Comparison of ENCODE assay signal across 8 cellular contexts in the genomic region with DNA sequence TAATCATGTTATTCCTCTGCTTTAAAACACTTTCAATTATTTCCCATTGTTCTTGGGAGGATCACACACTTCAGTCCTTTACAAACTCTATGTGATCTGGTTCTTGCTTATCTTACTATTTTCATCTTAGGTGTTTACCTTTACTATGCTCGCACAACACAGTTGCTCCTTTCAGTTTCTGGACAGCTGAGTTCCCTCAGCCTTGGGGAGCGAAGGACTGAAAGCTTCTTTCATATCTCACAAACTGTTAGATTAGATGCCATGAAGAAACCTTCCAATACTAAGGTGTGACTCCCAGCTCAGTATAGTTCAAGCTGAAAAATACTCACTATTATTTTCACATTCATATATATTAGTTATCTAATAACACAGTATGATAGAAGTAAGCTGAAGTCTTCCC.
A peak's percentile ranks its signal among the peaks of the same experiment; 100 is the strongest.
DNase-seq lines count a peak whose midpoint lies in the region; ATAC-seq and TF ChIP-seq lines count a peak whose summit lies in the region.

No MANE protein-coding gene starts in this region.

- peaks cover 4% of the 10 kb centered on the region for H3K9me3 Mint-ChIP-seq in activated T-cell treated with anti-CD3 and anti-CD28 coated beads, Interleukin-2, amount 50 U/mL, for 4 hours
- no peaks in the 10 kb centered on the region for H3K9me3 Mint-ChIP-seq in T-helper 2 cell treated with Interferon-gamma antibody and Interleukin-4, amounts not matched to agents 5 μg/mL and 100 μg/mL, for 36 hours

- DNase-seq in activated T-cell treated with anti-CD3 and anti-CD28 coated beads, Interleukin-2, amount 50 U/mL, for 4 hours, result no peak
- DNase-seq in activated T-cell treated with anti-CD3 and anti-CD28 coated beads for 4 hours (no peak), substantia nigra (lab: John Stamatoyannopoulos, UW) (no peak), PC-3 (no peak), cerebellar nuclear complex (lab: John Stamatoyannopoulos, UW) (no peak)
- no peak for DNase-seq in T-helper 2 cell treated with Interferon-gamma antibody and Interleukin-4, amounts not matched to agents 5 μg/mL and 100 μg/mL, for 36 hours (ENCODE audit: low spot score)
- DNase-seq in NK-92 treated with Interleukin-12 subunit alpha and Interleukin-12 subunit beta, amount 100 ng/mL, for 24 hours (lab: John Stamatoyannopoulos, UW), result no peak

- H3K27ac ChIP-seq in substantia nigra (ENCODE audit: low read depth, low read length, poor library complexity, severe bottlenecking) (peak overlapping the region; percentile 31), PC-3 (ENCODE audit: low read length) (no peak overlapping the region)

- H3K9ac ChIP-seq in PC-3 (ENCODE audit: low read length), result no peak overlapping the region

- no peak overlapping the region for H3K4me2 ChIP-seq in PC-3 (ENCODE audit: low read length)

- TF ChIP-seq CTCF in PC-3 (conservative IDR thresholded peaks at IDR 0.05; ENCODE audit: low read depth, low read length), result no peak

- intact Hi-C loops in PC-3 (cut with micrococcal nuclease), result loop anchor here (10.0 kb wide), 1 partner anchor 217 kb away; the partner anchor contains the start of gene HINT1

- POLR2A ChIA-PET in PC-3 (lab: Charles Lee; ENCODE audit: unreplicated experiment), result interaction anchor here (0.6 kb wide), 1 partner anchor 226 kb away, joined by 3 read pairs; no protein-coding TSS in a partner anchor

- H3K4me3 ChIP-seq in PC-3 (ENCODE audit: low read length), result no peak overlapping the region

- BruUV-seq in PC-3 (replicated peaks; lab: Mats Ljungman, UMichigan), result no TSS peak

- no peak overlapping the region for H2AFZ ChIP-seq in PC-3 (ENCODE audit: low read length)

- H3K36me3 ChIP-seq in PC-3 (ENCODE audit: low read depth, low read length), result peaks cover 3% of the 10 kb centered on the region; the same call in 1 of the 2 replicates

- peaks cover 22% of the 10 kb centered on the region for H3K4me1 ChIP-seq in PC-3 (ENCODE audit: insufficient read depth, low read length)

- peak; percentile 12 for ATAC-seq in activated T-cell treated with anti-CD3 and anti-CD28 coated beads, Interleukin-2, amount 50 U/mL, for 4 hours
- ATAC-seq in HG02970 (IDR thresholded peaks at IDR 0.05; ENCODE audit: low FRiP score, unreplicated experiment) (peak; percentile 35), PC-3 (no peak)

- H3K27me3 Mint-ChIP-seq in activated T-cell treated with anti-CD3 and anti-CD28 coated beads, Interleukin-2, amount 50 U/mL, for 4 hours (ENCODE audit: low read depth), result no peaks in the 10 kb centered on the region
- H3K27me3 Mint-ChIP-seq in T-helper 2 cell treated with Interferon-gamma antibody and Interleukin-4, amounts not matched to agents 5 μg/mL and 100 μg/mL, for 36 hours (ENCODE audit: low read depth), result no peaks in the 10 kb centered on the region

- peak overlapping the region; percentile 94 for H3K27ac Mint-ChIP-seq in T-helper 2 cell treated with Interferon-gamma antibody and Interleukin-4, amounts not matched to agents 5 μg/mL and 100 μg/mL, for 36 hours

- H3K79me2 ChIP-seq in PC-3 (ENCODE audit: low read length), result no peaks in the 10 kb centered on the region

- H3K4me3 Mint-ChIP-seq in activated T-cell treated with anti-CD3 and anti-CD28 coated beads, Interleukin-2, amount 50 U/mL, for 4 hours, result peak overlapping the region; percentile 62
- peak overlapping the region; percentile 81 for H3K4me3 Mint-ChIP-seq in T-helper 2 cell treated with Interferon-gamma antibody and Interleukin-4, amounts not matched to agents 5 μg/mL and 100 μg/mL, for 36 hours

- CTCF ChIA-PET in PC-3 (lab: Charles Lee), result interaction anchor here (0.5 kb wide), 2 partner anchors 76 to 118 kb away, joined by 3 read pairs; partner anchors contain the start of gene CDC42SE2

- H3F3A ChIP-seq in PC-3 (ENCODE audit: low read length, unreplicated experiment), result no peaks in the 10 kb centered on the region

- no peaks in the 10 kb centered on the region for H3K9me3 ChIP-seq in PC-3 (ENCODE audit: low read length)

- no peaks in the 10 kb centered on the region for H4K20me1 ChIP-seq in PC-3 (ENCODE audit: low read length)

- H3K4me1 Mint-ChIP-seq in activated T-cell treated with anti-CD3 and anti-CD28 coated beads, Interleukin-2, amount 50 U/mL, for 4 hours (ENCODE audit: low read depth), result peaks cover 93% of the 10 kb centered on the region
- peaks cover 76% of the 10 kb centered on the region for H3K4me1 Mint-ChIP-seq in T-helper 2 cell treated with Interferon-gamma antibody and Interleukin-4, amounts not matched to agents 5 μg/mL and 100 μg/mL, for 36 hours (ENCODE audit: low read depth)

- H3K9me2 ChIP-seq in PC-3 (replicated peaks; ENCODE audit: low read length), result no peaks in the 10 kb centered on the region

- H3K27me3 ChIP-seq in PC-3 (ENCODE audit: low read length), result no peaks in the 10 kb centered on the region

- peaks cover 31% of the 10 kb centered on the region for H3K36me3 Mint-ChIP-seq in activated T-cell treated with anti-CD3 and anti-CD28 coated beads, Interleukin-2, amount 50 U/mL, for 4 hours (ENCODE audit: insufficient read depth)
- peaks cover 49% of the 10 kb centered on the region for H3K36me3 Mint-ChIP-seq in T-helper 2 cell treated with Interferon-gamma antibody and Interleukin-4, amounts not matched to agents 5 μg/mL and 100 μg/mL, for 36 hours (ENCODE audit: low read depth)
